ENCODE assay signal across 8 cellular contexts in genomic region chr1:247111259-247111635, GRCh38. TPM values are rescaled to one million over a fixed set of nuclear protein-coding genes. Genes with fewer than 3 reads are reported as not detected.
DNase-seq lines count a peak whose midpoint lies in the region; ATAC-seq lines count a peak whose summit lies in the region.

No MANE protein-coding gene starts in this region.

- peaks cover 6% of the 10 kb centered on the region for H3K36me3 Mint-ChIP-seq in activated naive CD4-positive, alpha-beta T cell treated with anti-CD3 and anti-CD28 coated beads, Interleukin-2, amount 50 U/mL, for 24 hours

- in situ Hi-C loops in T47D (cut with HindIII; ENCODE audit: low pct_unique_long_range_greater_than_20kb, low sequenced_read_pairs), result no loop called here

- H3K27ac ChIP-seq in substantia nigra (ENCODE audit: low read depth, low read length, poor library complexity, severe bottlenecking), result peak overlapping the region; percentile 30

- H3K9me3 Mint-ChIP-seq in activated naive CD4-positive, alpha-beta T cell treated with anti-CD3 and anti-CD28 coated beads, Interleukin-2, amount 50 U/mL, for 24 hours, result peaks cover 4% of the 10 kb centered on the region

- H3K4me3 Mint-ChIP-seq in activated naive CD4-positive, alpha-beta T cell treated with anti-CD3 and anti-CD28 coated beads, Interleukin-2, amount 50 U/mL, for 24 hours, result peak overlapping the region; percentile 81

- H3K27me3 Mint-ChIP-seq in activated naive CD4-positive, alpha-beta T cell treated with anti-CD3 and anti-CD28 coated beads, Interleukin-2, amount 50 U/mL, for 24 hours, result peaks cover 30% of the 10 kb centered on the region

- ATAC-seq in left lobe of liver, result peak; percentile 16

- peaks cover 10% of the 10 kb centered on the region for H3K4me1 Mint-ChIP-seq in activated naive CD4-positive, alpha-beta T cell treated with anti-CD3 and anti-CD28 coated beads, Interleukin-2, amount 50 U/mL, for 24 hours

- no peak overlapping the region for H3K27ac Mint-ChIP-seq in activated naive CD4-positive, alpha-beta T cell treated with anti-CD3 and anti-CD28 coated beads, Interleukin-2, amount 50 U/mL, for 24 hours

- DNase-seq in activated naive CD4-positive, alpha-beta T cell treated with Interleukin-2 at 50 U/mL for 16 hours, result no peak
- DNase-seq in T47D (ENCODE audit: low read depth in 1 of 2, low spot score in 1 of 2), result peak; percentile 20 to 55
- no peak for DNase-seq in left lobe of liver (ENCODE audit: low spot score)
- DNase-seq in substantia nigra (lab: John Stamatoyannopoulos, UW), result peak in 2 of 49 donors; percentile 35 to 42
- DNase-seq in NCI-H774 (lab: John Stamatoyannopoulos, UW), result no peak
- no peak for DNase-seq in AML-193 (lab: John Stamatoyannopoulos, UW)
- DNase-seq in HCEC 1CT, result no peak

RNA-seq across cellular contexts. Expression of gene ZNF669, which starts 7.1 kb away (rescaled TPM):
- 1.7 TPM for total RNA-seq in left lobe of liver

RNA-seq across cellular contexts. Expression of gene ZNF670, which starts 32.6 kb away (rescaled TPM):
- 1.0 TPM for total RNA-seq in left lobe of liver

Comparison
In these comparisons a context has a peak if more than half of its experiments do, and no peak if none do; other contexts are left out.
1. DNase-seq: peak in T47D (2 of 2); none in activated naive CD4-positive, alpha-beta T cell treated with Interleukin-2 at 50 U/mL for 16 hours (single experiment), left lobe of liver (single experiment), NCI-H774 (single experiment), AML-193 (0 of 2) and HCEC 1CT (single experiment).